In the genomic region with DNA sequence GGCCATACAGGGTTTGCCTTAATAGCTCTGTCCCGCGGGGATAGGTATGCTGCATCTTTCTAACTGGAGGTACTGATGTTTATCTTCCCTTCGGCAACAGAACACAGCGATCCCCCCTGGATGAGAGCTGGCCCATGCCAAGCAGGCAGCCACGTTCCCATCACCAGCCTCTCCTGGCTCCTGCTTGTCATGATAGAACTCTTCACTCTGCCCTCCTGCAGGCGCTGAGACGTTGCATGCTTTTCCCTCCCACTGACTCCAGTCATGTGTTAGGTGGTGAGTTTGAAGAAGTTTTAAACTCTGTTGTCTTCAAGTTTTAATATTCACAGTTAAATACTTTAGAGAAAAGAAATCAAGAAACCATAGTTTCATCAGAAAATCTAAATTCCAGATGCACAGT, we compare ENCODE assay signal across 21 cellular contexts.
"Had no signal": no experiment of that assay in that cellular context is flagged by ENCODE, and none has a peak within 500 bp of the region (broad histone marks: within the 10 kb centered on the region; RNA-seq: fewer than 3 reads in every experiment).

No MANE protein-coding gene starts in this region.

- H3K9me3 ChIP-seq: esophagus muscularis mucosa, gastrocnemius medialis, left lung, prostate gland, spleen, thoracic aorta, uterus had no signal

- DNase-seq: effector memory CD4-positive, alpha-beta T cell; gastrocnemius medialis; immature natural killer cell; left lung; mesenchymal stem cell; spleen; stimulated activated CD4-positive, alpha-beta T cell treated with anti-CD3 and anti-CD28 coated beads, Interleukin-15, amount 100 ng/mL, for 24 hours; stimulated activated CD4-positive, alpha-beta T cell treated with anti-CD3 and anti-CD28 coated beads, Interleukin-1b, Interleukin-23, amount 100 ng/mL, for 48 hours; stimulated activated CD4-positive, alpha-beta T cell treated with anti-CD3 and anti-CD28 coated beads, Interleukin-4, amount 100 ng/mL, for 24 hours; stimulated activated naive B cell treated with anti-CD40 and anti-IgM and Interleukin-4, amounts not matched to agents 10 μg/mL and 1 μg/mL and 100 μg/mL, for 72 hours; stimulated activated naive CD8-positive, alpha-beta T cell treated with anti-CD3 and anti-CD28 coated beads, Interleukin-15, amount 100 ng/mL, for 72 hours; uterus had no signal

- H3K4me1 ChIP-seq: left lung, prostate gland, uterus had no signal

- H3K4me3 ChIP-seq: esophagus muscularis mucosa, gastrocnemius medialis, left lung, lung, prostate gland, spleen, thoracic aorta, uterus had no signal

- H3K36me3 ChIP-seq: esophagus muscularis mucosa, gastrocnemius medialis, left lung, prostate gland, spleen, thoracic aorta, uterus had no signal

- ATAC-seq: gastrocnemius medialis; left lung; sciatic nerve; stimulated activated naive B cell treated with anti-CD40 and anti-IgM and Interleukin-4, amounts not matched to agents 10 μg/mL and 1 μg/mL and 100 μg/mL, for 72 hours; stimulated activated naive CD8-positive, alpha-beta T cell treated with anti-CD3 and anti-CD28 coated beads, Interleukin-15, amount 100 ng/mL, for 72 hours had no signal

- H3K36me3 Mint-ChIP-seq: immature natural killer cell; natural killer cell treated with Interleukin-12 subunit alpha and Interleukin-12 subunit beta and Interleukin-15 and Interleukin-18, amount 100 ng/mL, for 72 hours; type B pancreatic cell had no signal

- H3K27ac Mint-ChIP-seq: immature natural killer cell; natural killer cell treated with Interleukin-12 subunit alpha and Interleukin-12 subunit beta and Interleukin-15 and Interleukin-18, amount 100 ng/mL, for 72 hours; stimulated activated naive B cell treated with anti-CD40 and anti-IgM and Interleukin-4, amounts not matched to agents 10 μg/mL and 1 μg/mL and 100 μg/mL, for 72 hours; stimulated activated naive CD8-positive, alpha-beta T cell treated with anti-CD3 and anti-CD28 coated beads, Interleukin-15, amount 100 ng/mL, for 72 hours; type B pancreatic cell had no signal

- H3K27me3 ChIP-seq: esophagus muscularis mucosa, gastrocnemius medialis, left lung, spleen, uterus had no signal

- H3K4me3 Mint-ChIP-seq: immature natural killer cell; natural killer cell treated with Interleukin-12 subunit alpha and Interleukin-12 subunit beta and Interleukin-15 and Interleukin-18, amount 100 ng/mL, for 72 hours; stimulated activated naive B cell treated with anti-CD40 and anti-IgM and Interleukin-4, amounts not matched to agents 10 μg/mL and 1 μg/mL and 100 μg/mL, for 72 hours; stimulated activated naive CD8-positive, alpha-beta T cell treated with anti-CD3 and anti-CD28 coated beads, Interleukin-15, amount 100 ng/mL, for 72 hours; type B pancreatic cell had no signal

- H3K27ac ChIP-seq: epithelial cell of prostate, esophagus muscularis mucosa, gastrocnemius medialis, left lung, parathyroid adenoma, prostate gland, spleen, thoracic aorta, uterus had no signal

- H3K27me3 Mint-ChIP-seq: natural killer cell treated with Interleukin-12 subunit alpha and Interleukin-12 subunit beta and Interleukin-15 and Interleukin-18, amount 100 ng/mL, for 72 hours; stimulated activated naive B cell treated with anti-CD40 and anti-IgM and Interleukin-4, amounts not matched to agents 10 μg/mL and 1 μg/mL and 100 μg/mL, for 72 hours; stimulated activated naive CD8-positive, alpha-beta T cell treated with anti-CD3 and anti-CD28 coated beads, Interleukin-15, amount 100 ng/mL, for 72 hours; type B pancreatic cell had no signal

- H3K9me3 Mint-ChIP-seq: immature natural killer cell; natural killer cell treated with Interleukin-12 subunit alpha and Interleukin-12 subunit beta and Interleukin-15 and Interleukin-18, amount 100 ng/mL, for 72 hours; stimulated activated naive CD8-positive, alpha-beta T cell treated with anti-CD3 and anti-CD28 coated beads, Interleukin-15, amount 100 ng/mL, for 72 hours; type B pancreatic cell had no signal
